7 cellular contexts compared by ENCODE assay signal in the genomic region with DNA sequence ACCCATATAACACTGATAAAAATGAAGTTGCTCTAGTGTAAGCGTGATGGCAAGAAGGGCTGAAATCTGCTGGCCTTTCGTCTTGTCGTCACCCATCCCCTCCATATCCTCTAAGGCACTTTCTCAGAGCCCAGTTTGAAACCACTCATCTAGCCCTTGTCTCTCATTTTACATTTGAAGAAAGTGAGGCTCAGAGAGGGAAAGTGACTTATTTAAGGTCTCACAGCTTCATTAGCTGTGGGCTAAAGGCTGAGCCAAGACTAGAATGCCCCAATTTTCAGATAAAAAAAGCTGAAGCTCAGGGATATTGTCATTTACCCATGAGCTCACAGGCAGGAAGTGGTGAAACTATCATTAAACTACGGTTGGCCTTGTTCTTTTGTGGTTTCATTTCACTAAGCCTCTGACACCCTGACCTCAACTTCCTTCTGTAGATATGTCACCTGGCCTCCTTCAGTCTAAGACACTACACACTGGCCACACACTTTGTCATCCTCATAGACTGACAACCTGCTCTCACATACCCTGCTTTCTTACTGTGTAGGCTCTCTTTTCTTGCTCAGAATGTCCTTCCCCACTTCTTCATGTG.
DNase-seq lines count a peak whose midpoint lies in the region; ATAC-seq, FAIRE-seq and TF ChIP-seq lines count a peak whose summit lies in the region.

No MANE protein-coding gene starts in this region.

- no peak overlapping the region for H3K9ac ChIP-seq in GM12878 (ENCODE audit: control insufficient read depth, insufficient read depth, low read length)

- intact Hi-C loops in GM12878 (cut with micrococcal nuclease; ENCODE audit: unreplicated experiment): loop anchor here (5.0 to 10.0 kb wide), 2 partner anchors 179 to 681 kb away; partner anchors contain the start of gene DMAC1

- POLR2A ChIA-PET in GM12878 (lab: Charles Lee): no interaction called here

- no peak for TF ChIP-seq RAD21 in GM12878 (IDR thresholded peaks at IDR 0.05; ENCODE audit: insufficient read depth, low read depth, low read length)

- in situ Hi-C loops in GM12878 (cut with MboI): loop anchor here (10.0 kb wide), 2 partner anchors 181 to 681 kb away; partner anchors contain the start of gene DMAC1

- peak overlapping the region; percentile 4 for H3K4me3 Mint-ChIP-seq in stimulated activated memory B cell treated with anti-CD40 and anti-IgM and Interleukin-4, amounts not matched to agents 10 μg/mL and 1 μg/mL and 100 μg/mL, for 72 hours

- SMC1A ChIA-PET in GM12878 (lab: Charles Lee; ENCODE audit: uncharacterized antibody, unreplicated experiment): interaction anchor here (0.8 to 2.8 kb wide), 4 partner anchors 12 to 184 kb away, joined by 3 to 7 read pairs (median 4); no protein-coding TSS in a partner anchor

- no peak for TF ChIP-seq CTCF in GM12878 (IDR thresholded peaks at IDR 0.05 in 2 of 3, conservative IDR thresholded peaks at IDR 0.05 in 1 of 3; ENCODE audit: control insufficient read depth in 2 of 3, extremely low read depth in 1 of 3, insufficient read depth in 1 of 3, low read depth in 3 of 3, low read length in 3 of 3)

- peaks cover 38% of the 10 kb centered on the region for H3K4me1 ChIP-seq in GM12878 (ENCODE audit: control insufficient read depth, insufficient read depth, low read length)

- WGBS in GM12878 (ENCODE audit: insufficient coverage, insufficient replicate concordance, low lambda C conversion rate, missing lambda C conversion rate): 3% methylated on average over 4 of the region's 4 CpGs

- peak overlapping the region; percentile 28 for H3K4me2 ChIP-seq in GM12878 (ENCODE audit: control insufficient read depth, insufficient read depth)

- H3K27ac ChIP-seq in GM12878 (ENCODE audit: control insufficient read depth, insufficient read depth): peak overlapping the region; percentile 74

- no peaks in the 10 kb centered on the region for H3K27me3 ChIP-seq in GM12878 (replicated peaks in 1 of 2; ENCODE audit: control insufficient read depth in 2 of 2, insufficient read depth in 2 of 2, low read length in 1 of 2)

- peak; percentile 99 for FAIRE-seq in GM12878 (lab: Jason Lieb, UNC)

- no peaks in the 10 kb centered on the region for H3K36me3 Mint-ChIP-seq in stimulated activated memory B cell treated with anti-CD40 and anti-IgM and Interleukin-4, amounts not matched to agents 10 μg/mL and 1 μg/mL and 100 μg/mL, for 72 hours

- no peaks in the 10 kb centered on the region for H3K79me2 ChIP-seq in GM12878 (ENCODE audit: control insufficient read depth, insufficient read depth, low read length)

- H3K9me3 Mint-ChIP-seq in stimulated activated memory B cell treated with anti-CD40 and anti-IgM and Interleukin-4, amounts not matched to agents 10 μg/mL and 1 μg/mL and 100 μg/mL, for 72 hours: no peaks in the 10 kb centered on the region

- H2AFZ ChIP-seq in GM12878 (ENCODE audit: control insufficient read depth, low read depth, low read length): peak overlapping the region; percentile 25

- CTCF ChIA-PET in GM12878 (lab: Yijun Ruan, JAX): interaction anchor here (0.9 to 1.0 kb wide), 2 partner anchors 18 to 132 kb away, joined by 3 read pairs; no protein-coding TSS in a partner anchor

- H3K9me3 ChIP-seq in GM12878 (replicated peaks; ENCODE audit: control insufficient read depth, insufficient read depth, low read length): no peaks in the 10 kb centered on the region

- DNase-seq in SIG-M5 treated with dmso at 0.1 percent for 504 hours (lab: John Stamatoyannopoulos, UW; ENCODE audit: unreplicated experiment) (peak; percentile 94), GM12878 (ENCODE audit: low read depth, low spot score) (peak; percentile 89), DMS153 (lab: John Stamatoyannopoulos, UW) (no peak), 8988T (no peak)

- H3K36me3 ChIP-seq in GM12878 (ENCODE audit: control insufficient read depth in 2 of 2, insufficient read depth in 2 of 2, low read length in 1 of 2): no peaks in the 10 kb centered on the region

- H3K4me1 Mint-ChIP-seq in stimulated activated memory B cell treated with anti-CD40 and anti-IgM and Interleukin-4, amounts not matched to agents 10 μg/mL and 1 μg/mL and 100 μg/mL, for 72 hours: peaks cover 51% of the 10 kb centered on the region

- H4K20me1 ChIP-seq in GM12878 (ENCODE audit: control insufficient read depth, insufficient read depth): no peaks in the 10 kb centered on the region

- TF ChIP-seq POLR2A in GM12878 (IDR thresholded peaks at IDR 0.05; ENCODE audit: low read depth, low read length): 0 out of 2 replicates have a peak, but pooled peaks have one; percentile 35

- peak; percentile 93 to 96; a peak in 3 of 4 replicates for TF ChIP-seq EP300 in GM12878 (IDR thresholded peaks at IDR 0.05; ENCODE audit: borderline replicate concordance in 1 of 2, control insufficient read depth in 1 of 2, low read depth in 2 of 2, low read length in 2 of 2)

- ATAC-seq in GM19043 (IDR thresholded peaks at IDR 0.05; ENCODE audit: low read depth, unreplicated experiment): peak; percentile 95
- peak; percentile 97 for ATAC-seq in HG02981 (IDR thresholded peaks at IDR 0.05; ENCODE audit: unreplicated experiment)
- ATAC-seq in GM12878: peak; percentile 98
- peak; percentile 98 for ATAC-seq in stimulated activated memory B cell treated with anti-CD40 and anti-IgM and Interleukin-4, amounts not matched to agents 10 μg/mL and 1 μg/mL and 100 μg/mL, for 72 hours

- H3K27me3 Mint-ChIP-seq in stimulated activated memory B cell treated with anti-CD40 and anti-IgM and Interleukin-4, amounts not matched to agents 10 μg/mL and 1 μg/mL and 100 μg/mL, for 72 hours: no peaks in the 10 kb centered on the region

- RAD21 ChIA-PET in GM12878 (lab: Charles Lee; ENCODE audit: unreplicated experiment): interaction anchor here (1.1 kb wide), 1 partner anchor 48 kb away, joined by 3 read pairs; no protein-coding TSS in a partner anchor

- H3K27ac Mint-ChIP-seq in stimulated activated memory B cell treated with anti-CD40 and anti-IgM and Interleukin-4, amounts not matched to agents 10 μg/mL and 1 μg/mL and 100 μg/mL, for 72 hours: peak overlapping the region; percentile 81

- no TSS peak for BruUV-seq in GM12878 (replicated peaks; lab: Mats Ljungman, UMichigan)

- no peak overlapping the region for H3K4me3 ChIP-seq in GM12878

TF ChIP-seq in GM12878, 131 proteins besides CTCF, POLR2A, EP300 and RAD21 (continues in another document):
- TF ChIP-seq JUNB (IDR thresholded peaks at IDR 0.05) (peak; percentile 53), TCF12 (IDR thresholded peaks at IDR 0.05; ENCODE audit: low read depth, low read length) (peak; percentile 80), NBN (IDR thresholded peaks at IDR 0.05) (peak; percentile 93), RELA (IDR thresholded peaks at IDR 0.05; ENCODE audit: borderline replicate concordance, partially characterized antibody) (no peak), PML (IDR thresholded peaks at IDR 0.05; ENCODE audit: low read length) (peak; percentile 67; the same call in 1 of the 2 replicates), SUZ12 (IDR thresholded peaks at IDR 0.05; ENCODE audit: unreplicated experiment) (no peak), CREB1 (IDR thresholded peaks at IDR 0.05; ENCODE audit: low read depth) (peak; percentile 80), MEF2A (IDR thresholded peaks at IDR 0.05; ENCODE audit: insufficient read depth, low read depth, low read length) (peak; percentile 68; the same call in 1 of the 2 replicates), NR2C1 (IDR thresholded peaks at IDR 0.05) (0 out of 2 replicates have a peak, but pooled peaks have one; percentile 23), HDAC2 (IDR thresholded peaks at IDR 0.05) (no peak), FOXM1 (IDR thresholded peaks at IDR 0.05; ENCODE audit: low read depth, low read length) (peak; percentile 80; the same call in 1 of the 2 replicates), TCF7 (IDR thresholded peaks at IDR 0.05; ENCODE audit: borderline replicate concordance) (peak; percentile 30; the same call in 1 of the 2 replicates), BACH1 (IDR thresholded peaks at IDR 0.05; ENCODE audit: borderline replicate concordance) (peak; percentile 83; the same call in 1 of the 2 replicates), NFYA (IDR thresholded peaks at IDR 0.05; ENCODE audit: borderline replicate concordance, low read depth, low read length) (no peak), CHD2 (IDR thresholded peaks at IDR 0.05; ENCODE audit: borderline replicate concordance, low read depth, low read length) (peak; percentile 51; the same call in 1 of the 2 replicates), MTA2 (IDR thresholded peaks at IDR 0.05; ENCODE audit: low read depth) (peak; percentile 98), MLLT1 (IDR thresholded peaks at IDR 0.05) (peak; percentile 97), GABPA (IDR thresholded peaks at IDR 0.05; ENCODE audit: low read depth) (peak; percentile 75), FOXK2 (IDR thresholded peaks at IDR 0.05) (no peak), ELK1 (IDR thresholded peaks at IDR 0.05; ENCODE audit: low read depth, low read length) (no peak)
- TF ChIP-seq, protein P1, sequence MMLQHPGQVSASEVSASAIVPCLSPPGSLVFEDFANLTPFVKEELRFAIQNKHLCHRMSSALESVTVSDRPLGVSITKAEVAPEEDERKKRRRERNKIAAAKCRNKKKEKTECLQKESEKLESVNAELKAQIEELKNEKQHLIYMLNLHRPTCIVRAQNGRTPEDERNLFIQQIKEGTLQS (IDR thresholded peaks at IDR 0.05; ENCODE audit: borderline replicate concordance, extremely low read depth, low read depth, low read length): no peak

Comparison
In these comparisons a context has a peak if more than half of its experiments do, and no peak if none do; other contexts are left out.
1. DNase-seq: peak in SIG-M5 treated with dmso at 0.1 percent for 504 hours (single experiment) and GM12878 (single experiment); none in DMS153 (single experiment) and 8988T (single experiment).
2. Peak in every context shown above with its lines, with median percentiles within 50 percentile points of each other: ATAC-seq.